ENCODE assay signal across 9 cellular contexts in genomic region chr18:59631583-59632181, GRCh38.
DNase-seq lines count a peak whose midpoint lies in the region; ATAC-seq and TF ChIP-seq lines count a peak whose summit lies in the region.
"Had no signal": no experiment of that assay in that cellular context is flagged by ENCODE, and none has a peak within 500 bp of the region (broad histone marks: within the 10 kb centered on the region; RNA-seq: fewer than 3 reads in every experiment).

No MANE protein-coding gene starts in this region.

- no peaks in the 10 kb centered on the region for H3K9me3 ChIP-seq in endodermal cell (ENCODE audit: control insufficient read depth, low read length)
- H3K9me3 ChIP-seq in parathyroid adenoma (ENCODE audit: control insufficient read depth, low read length), result no peaks in the 10 kb centered on the region

- H2AFZ ChIP-seq in parathyroid adenoma, result no peak overlapping the region

- H3K4me1 ChIP-seq in endodermal cell (ENCODE audit: control insufficient read depth, insufficient read depth, low read length) (peaks cover 8% of the 10 kb centered on the region), parathyroid adenoma (no peaks in the 10 kb centered on the region)

- H3K36me3 ChIP-seq in endodermal cell (ENCODE audit: control insufficient read depth, insufficient read depth, low read length) (no peaks in the 10 kb centered on the region), parathyroid adenoma (ENCODE audit: control insufficient read depth, insufficient read depth, low read length) (no peaks in the 10 kb centered on the region)

- no peak overlapping the region for H3K27ac Mint-ChIP-seq in endodermal cell
- H3K27ac Mint-ChIP-seq in naive thymus-derived CD8-positive, alpha-beta T cell, result no peak overlapping the region

- H3K4me1 Mint-ChIP-seq in endodermal cell, result peaks cover 11% of the 10 kb centered on the region
- H3K4me1 Mint-ChIP-seq in naive thymus-derived CD8-positive, alpha-beta T cell, result no peaks in the 10 kb centered on the region

- TF ChIP-seq CTCF in LNCAP (IDR thresholded peaks at IDR 0.05) (peak; percentile 83), endodermal cell (conservative IDR thresholded peaks at IDR 0.05) (peak; percentile 90), parathyroid adenoma (IDR thresholded peaks at IDR 0.05) (peak; percentile 58)

- H3K9ac ChIP-seq in endodermal cell (ENCODE audit: extremely low read depth, low read length, poor library complexity, severe bottlenecking) (no peak overlapping the region), parathyroid adenoma (no peak overlapping the region)

- no peak overlapping the region for H3K4me2 ChIP-seq in parathyroid adenoma (ENCODE audit: low read length)

- peaks cover 27% of the 10 kb centered on the region for H3K27me3 Mint-ChIP-seq in endodermal cell (ENCODE audit: insufficient read depth)
- peaks cover 7 to 34% (median 13%) of the 10 kb centered on the region in 5 donors for H3K27me3 Mint-ChIP-seq in naive thymus-derived CD8-positive, alpha-beta T cell

- H3K9me3 Mint-ChIP-seq in endodermal cell, result no peaks in the 10 kb centered on the region
- H3K9me3 Mint-ChIP-seq in naive thymus-derived CD8-positive, alpha-beta T cell, result peaks cover 0 to 8% (median 2%) of the 10 kb centered on the region in 9 donors

- ATAC-seq in HG03521 (IDR thresholded peaks at IDR 0.05; ENCODE audit: unreplicated experiment), result no peak
- no peak for ATAC-seq in naive thymus-derived CD8-positive, alpha-beta T cell

- no peak overlapping the region for H3K4me3 Mint-ChIP-seq in endodermal cell
- H3K4me3 Mint-ChIP-seq in naive thymus-derived CD8-positive, alpha-beta T cell, result no peak overlapping the region

- WGBS in endodermal cell (ENCODE audit: insufficient coverage in 1 of 2, insufficient read length in 1 of 2), 2 experiments, result 54% methylated on average over 1 of the region's 1 CpG; no CpG with 5 or more reads in 1 of the 2 experiments

- H3K27me3 ChIP-seq in endodermal cell (ENCODE audit: control insufficient read depth, insufficient read depth, low read length, poor library complexity, severe bottlenecking) (peaks cover 6% of the 10 kb centered on the region), parathyroid adenoma (ENCODE audit: control insufficient read depth, insufficient read depth, low read length) (no peaks in the 10 kb centered on the region)

- H3K79me2 ChIP-seq in parathyroid adenoma, result no peaks in the 10 kb centered on the region

- DNase-seq in NCI-H1092 treated with DMSO at 0.1 percent for 48 hours (lab: John Stamatoyannopoulos, UW) (peak; percentile 44), NCI-H1092 (lab: John Stamatoyannopoulos, UW) (no peak), endodermal cell (peak; percentile 80), epidermal melanocyte (ENCODE audit: insufficient read length, low spot score) (no peak)
- no peak for DNase-seq in naive thymus-derived CD8-positive, alpha-beta T cell
- DNase-seq: activated T-cell treated with anti-CD3 and anti-CD28 coated beads, Interleukin-2, amount 50 U/mL, for 48 hours had no signal

- no peaks in the 10 kb centered on the region for H3K36me3 Mint-ChIP-seq in endodermal cell (ENCODE audit: low read depth)
- H3K36me3 Mint-ChIP-seq in naive thymus-derived CD8-positive, alpha-beta T cell, result no peaks in the 10 kb centered on the region

- no peak overlapping the region for H3K27ac ChIP-seq in endodermal cell (ENCODE audit: low read depth, low read length)
- no peak overlapping the region for H3K27ac ChIP-seq in parathyroid adenoma

- POLR2A ChIA-PET in naive thymus-derived CD8-positive, alpha-beta T cell (lab: Charles Lee), result no interaction called here

- H3K4me3 ChIP-seq in endodermal cell (ENCODE audit: low read length), result no peak overlapping the region
- no peak overlapping the region for H3K4me3 ChIP-seq in parathyroid adenoma (ENCODE audit: low read depth, low read length)

Comparison
In these comparisons a context has a peak if more than half of its experiments do, and no peak if none do; other contexts are left out.
1. DNase-seq: peak in NCI-H1092 treated with DMSO at 0.1 percent for 48 hours (single experiment) and endodermal cell (single experiment); none in NCI-H1092 (single experiment), naive thymus-derived CD8-positive, alpha-beta T cell (0 of 10) and epidermal melanocyte (single experiment).
2. Peak in every context shown above with its lines, with median percentiles within 50 percentile points of each other: CTCF ChIP-seq.